Comparison of ENCODE assay signal across 9 cellular contexts in genomic region chr6:43645613-43645964, GRCh38. TPM values are rescaled to one million over a fixed set of nuclear protein-coding genes. Genes with fewer than 3 reads are reported as not detected.
DNase-seq lines count a peak whose midpoint lies in the region; ATAC-seq and TF ChIP-seq lines count a peak whose summit lies in the region.
"Had no signal": no experiment of that assay in that cellular context is flagged by ENCODE, and none has a peak within 500 bp of the region (broad histone marks: within the 10 kb centered on the region; RNA-seq: fewer than 3 reads in every experiment).

No MANE protein-coding gene starts in this region.

- TF ChIP-seq POLR2A in sigmoid colon (IDR thresholded peaks at IDR 0.05) = no peak

- H3K4me3 Mint-ChIP-seq in activated CD8-positive, alpha-beta T cell treated with anti-CD3 and anti-CD28 coated beads for 36 hours = peak overlapping the region; percentile 71

- intact Hi-C loops in activated CD8-positive, alpha-beta T cell treated with anti-CD3 and anti-CD28 coated beads for 36 hours (cut with micrococcal nuclease) = no loop called here
- intact Hi-C loops in heart right ventricle (cut with DNase I) = no loop called here
- intact Hi-C loops in sigmoid colon (cut with DNase I) = no loop called here

- 18 to 25% methylated on average over 9 of the region's 9 CpGs for WGBS in heart right ventricle, 2 donors
- 11 to 18% methylated on average over 9 of the region's 9 CpGs for WGBS in sigmoid colon, 2 donors

- H3K4me1 Mint-ChIP-seq in activated CD8-positive, alpha-beta T cell treated with anti-CD3 and anti-CD28 coated beads for 36 hours (ENCODE audit: low read depth) = peaks cover 10% of the 10 kb centered on the region

- H3K4me1 ChIP-seq in heart right ventricle = peaks cover 0 to 21% (median 13%) of the 10 kb centered on the region in 9 donors
- H3K4me1 ChIP-seq in sigmoid colon = peaks cover 0 to 13% (median 10%) of the 10 kb centered on the region in 4 donors

- H3K27ac ChIP-seq in heart right ventricle (peak overlapping the region in 3 of 10 donors; percentile 15 to 49 (median 33)), sigmoid colon (peak overlapping the region in 3 of 4 donors; percentile 20 to 47 (median 41))
- H3K27ac ChIP-seq: HL-60 had no signal

- H3K9me3 Mint-ChIP-seq in activated CD8-positive, alpha-beta T cell treated with anti-CD3 and anti-CD28 coated beads for 36 hours = no peaks in the 10 kb centered on the region

- H3K27ac Mint-ChIP-seq in activated CD8-positive, alpha-beta T cell treated with anti-CD3 and anti-CD28 coated beads for 36 hours = peak overlapping the region; percentile 17

- CTCF ChIA-PET in activated CD8-positive, alpha-beta T cell treated with anti-CD3 and anti-CD28 coated beads for 36 hours (lab: Charles Lee) = interaction anchor here (0.9 to 5.5 kb wide), 5 partner anchors 8 to 434 kb away, joined by 3 to 38 read pairs (median 3); no protein-coding TSS in a partner anchor

- DNase-seq in activated CD8-positive, alpha-beta T cell treated with anti-CD3 and anti-CD28 coated beads for 36 hours = no peak
- DNase-seq in heart right ventricle (no peak), sigmoid colon (no peak), dermis blood vessel endothelial cell (no peak), kidney glomerular epithelial cell (lab: John Stamatoyannopoulos, UW) (no peak), C1 segment of cervical spinal cord (lab: John Stamatoyannopoulos, UW) (no peak)

- H3K36me3 ChIP-seq in heart right ventricle = peaks cover 0 to 30% (median 13%) of the 10 kb centered on the region in 9 donors
- peaks cover 0 to 14% (median 6%) of the 10 kb centered on the region in 4 donors for H3K36me3 ChIP-seq in sigmoid colon

- H3K36me3 Mint-ChIP-seq in activated CD8-positive, alpha-beta T cell treated with anti-CD3 and anti-CD28 coated beads for 36 hours (ENCODE audit: low read depth) = peaks cover 7% of the 10 kb centered on the region

- peak; percentile 21 for ATAC-seq in GM19452 (IDR thresholded peaks at IDR 0.05; ENCODE audit: unreplicated experiment)
- ATAC-seq in activated CD8-positive, alpha-beta T cell treated with anti-CD3 and anti-CD28 coated beads for 36 hours = peak; percentile 5
- peak in 1 of 8 donors; percentile 10 for ATAC-seq in heart right ventricle
- ATAC-seq in HG03469 (IDR thresholded peaks at IDR 0.05; ENCODE audit: unreplicated experiment) = no peak

- POLR2A ChIA-PET in activated CD8-positive, alpha-beta T cell treated with anti-CD3 and anti-CD28 coated beads for 36 hours (lab: Charles Lee) = interaction anchor here (0.9 to 4.0 kb wide), 3 partner anchors 10 to 16 kb away, joined by 3 to 15 read pairs (median 5); partner anchors contain the start of gene MAD2L1BP

- H3K27me3 ChIP-seq in heart right ventricle (no peaks in the 10 kb centered on the region), sigmoid colon (no peaks in the 10 kb centered on the region)

- H3K9me3 ChIP-seq in heart right ventricle (no peaks in the 10 kb centered on the region), sigmoid colon (no peaks in the 10 kb centered on the region)

- peak overlapping the region in 9 of 10 donors; percentile 28 to 59 (median 50) for H3K4me3 ChIP-seq in heart right ventricle
- H3K4me3 ChIP-seq in sigmoid colon = peak overlapping the region; percentile 30 to 54 (median 49)

- no peak for TF ChIP-seq CTCF in activated CD8-positive, alpha-beta T cell treated with anti-CD3 and anti-CD28 coated beads for 36 hours (IDR thresholded peaks at IDR 0.05)
- TF ChIP-seq CTCF in heart right ventricle (IDR thresholded peaks at IDR 0.05) = no peak
- no peak for TF ChIP-seq CTCF in sigmoid colon (IDR thresholded peaks at IDR 0.05)

- no peak for TF ChIP-seq EP300 in sigmoid colon (IDR thresholded peaks at IDR 0.05)

- no peaks in the 10 kb centered on the region for H3K27me3 Mint-ChIP-seq in activated CD8-positive, alpha-beta T cell treated with anti-CD3 and anti-CD28 coated beads for 36 hours

RNA-seq across cellular contexts. Expression of gene RSPH9, which starts 0.8 kb away (rescaled TPM):
- under 1 TPM in 1 of 2 experiments, not detected in 1; 0.11 TPM for total RNA-seq in activated CD8-positive, alpha-beta T cell treated with anti-CD3 and anti-CD28 coated beads for 36 hours
- total RNA-seq in heart right ventricle (under 1 TPM in 5 of 10 donors, not detected in 5; 0.09 to 0.15 (median 0.12) TPM), sigmoid colon (under 1 TPM in 3 of 4 donors, not detected in 1; under 0.01 to 0.68 (median 0.16) TPM), dermis blood vessel endothelial cell (0.23 and 0.34 TPM in 2 replicates)
- polyA plus RNA-seq in heart right ventricle (under 1 TPM; 0.44 to 0.45 TPM), sigmoid colon (under 1 TPM; 0.25 to 0.60 (median 0.46) TPM)

RNA-seq across cellular contexts. Expression of gene MAD2L1BP, which starts 9.9 kb away (rescaled TPM):
- total RNA-seq in activated CD8-positive, alpha-beta T cell treated with anti-CD3 and anti-CD28 coated beads for 36 hours = 10 to 100 TPM; 29.0 to 31.7 TPM
- total RNA-seq in heart right ventricle (10 to 100 TPM; 20.7 to 34.8 (median 28.1) TPM), sigmoid colon (10 to 100 TPM; 13.0 to 32.3 (median 29.8) TPM), dermis blood vessel endothelial cell (38.5 and 51.9 TPM in 2 replicates)
- polyA plus RNA-seq in heart right ventricle (10 to 100 TPM; 13.5 to 29.2 TPM), sigmoid colon (10 to 100 TPM; 41.9 to 68.7 (median 49.2) TPM)

RNA-seq across cellular contexts. Expression of gene GTPBP2, which starts 16.5 kb away (rescaled TPM):
- 10 to 100 TPM; 46.2 to 55.3 TPM for total RNA-seq in activated CD8-positive, alpha-beta T cell treated with anti-CD3 and anti-CD28 coated beads for 36 hours
- total RNA-seq in heart right ventricle (10 to 100 TPM; 19.5 to 32.1 (median 25.1) TPM), sigmoid colon (10 to 100 TPM; 26.8 to 36.6 (median 32.5) TPM), dermis blood vessel endothelial cell (43.6 and 49.4 TPM in 2 replicates)
- polyA plus RNA-seq in heart right ventricle (10 to 100 TPM; 37.3 to 37.9 TPM), sigmoid colon (10 to 100 TPM; 44.4 to 71.0 (median 70.5) TPM)

RNA-seq across cellular contexts. Expression of gene MRPS18A, which starts 42.0 kb away (rescaled TPM):
- total RNA-seq in activated CD8-positive, alpha-beta T cell treated with anti-CD3 and anti-CD28 coated beads for 36 hours = 10 to 100 TPM; 45.4 to 52.9 TPM
- total RNA-seq in heart right ventricle (10 to 100 TPM; 36.0 to 52.9 (median 40.6) TPM), sigmoid colon (10 to 100 TPM; 28.8 to 43.9 (median 34.1) TPM), dermis blood vessel endothelial cell (44.2 and 57.1 TPM in 2 replicates)
- polyA plus RNA-seq in heart right ventricle (100 to 1,000 TPM in 1 of 2 donors, 10 to 100 TPM in 1; 30.4 to 103 TPM), sigmoid colon (10 to 100 TPM; 72.1 to 93.2 (median 90.2) TPM)
